In genomic region chr16:27549857-27550581, GRCh38 we compare ENCODE assay signal across 8 cellular contexts. TPM values are rescaled to one million over a fixed set of nuclear protein-coding genes. Genes with fewer than 3 reads are reported as not detected.
DNase-seq lines count a peak whose midpoint lies in the region; ATAC-seq and TF ChIP-seq lines count a peak whose summit lies in the region.

TSS of gene GTF3C1 (minus strand) at chr16:27549913. CDS start at chr16:27549890, 23 bp downstream.
TSS of gene KATNIP (plus strand) at chr16:27550144. CDS start at chr16:27550171, 27 bp downstream.

- no peaks in the 10 kb centered on the region for H3K9me3 Mint-ChIP-seq in activated naive CD8-positive, alpha-beta T cell treated with anti-CD3 and anti-CD28 coated beads, Interleukin-2, amount 50 U/mL, for 24 hours
- no peaks in the 10 kb centered on the region for H3K9me3 Mint-ChIP-seq in type B pancreatic cell

- H3K4me1 Mint-ChIP-seq in activated naive CD8-positive, alpha-beta T cell treated with anti-CD3 and anti-CD28 coated beads, Interleukin-2, amount 50 U/mL, for 24 hours = peaks cover 41% of the 10 kb centered on the region
- H3K4me1 Mint-ChIP-seq in type B pancreatic cell (ENCODE audit: unreplicated experiment) = peaks cover 26% of the 10 kb centered on the region

- ATAC-seq in HG02763 (IDR thresholded peaks at IDR 0.05; ENCODE audit: unreplicated experiment) = peak; percentile 97
- peak; percentile 99 for ATAC-seq in activated naive CD8-positive, alpha-beta T cell treated with anti-CD3 and anti-CD28 coated beads, Interleukin-2, amount 50 U/mL, for 24 hours

- no peaks in the 10 kb centered on the region for H3K27me3 ChIP-seq in cardiac muscle cell

- peak within 1 kb of the TSS; percentile 90 for H3K27ac Mint-ChIP-seq in activated naive CD8-positive, alpha-beta T cell treated with anti-CD3 and anti-CD28 coated beads, Interleukin-2, amount 50 U/mL, for 24 hours
- H3K27ac Mint-ChIP-seq in type B pancreatic cell = peak within 1 kb of the TSS; percentile 100

- no peak for TF ChIP-seq CTCF in GM12865 (IDR thresholded peaks at IDR 0.05; ENCODE audit: insufficient read depth, low read depth, low read length, missing control alignments)
- no peak for TF ChIP-seq CTCF in cardiac muscle cell (IDR thresholded peaks at IDR 0.05; ENCODE audit: low read depth, low read length)
- no peak for TF ChIP-seq CTCF in type B pancreatic cell (conservative IDR thresholded peaks at IDR 0.05)

- H3K36me3 ChIP-seq in cardiac muscle cell = peaks cover 2% of the 10 kb centered on the region

- H3K4me1 ChIP-seq in cardiac muscle cell (ENCODE audit: low read depth) = peaks cover 9% of the 10 kb centered on the region

- H3K4me3 ChIP-seq in GM12865 (ENCODE audit: low read depth, low read length) (peak within 1 kb of the TSS; percentile 88), cardiac muscle cell (peak within 1 kb of the TSS; percentile 84)

- no peaks in the 10 kb centered on the region for H3K9me3 ChIP-seq in cardiac muscle cell (ENCODE audit: low read depth)

- H3K27me3 Mint-ChIP-seq in activated naive CD8-positive, alpha-beta T cell treated with anti-CD3 and anti-CD28 coated beads, Interleukin-2, amount 50 U/mL, for 24 hours = no peaks in the 10 kb centered on the region
- no peaks in the 10 kb centered on the region for H3K27me3 Mint-ChIP-seq in type B pancreatic cell

- H3K36me3 Mint-ChIP-seq in activated naive CD8-positive, alpha-beta T cell treated with anti-CD3 and anti-CD28 coated beads, Interleukin-2, amount 50 U/mL, for 24 hours (ENCODE audit: low read depth) = peaks cover 10% of the 10 kb centered on the region
- H3K36me3 Mint-ChIP-seq in type B pancreatic cell = peaks cover 11% of the 10 kb centered on the region

- peak; percentile 99 for DNase-seq in GM12865 (ENCODE audit: low read depth)
- DNase-seq in NCI-H1417 treated with DMSO at 0.1 percent for 48 hours (lab: John Stamatoyannopoulos, UW) = peak; percentile 89
- DNase-seq in SW480 (ENCODE audit: low spot score) = peak; percentile 96
- DNase-seq in activated naive CD8-positive, alpha-beta T cell treated with anti-CD3 and anti-CD28 coated beads, Interleukin-2, amount 50 U/mL, for 24 hours = peak; percentile 100
- peak; percentile 99 to 100 for DNase-seq in cardiac muscle cell (ENCODE audit: low read depth in 1 of 2, low spot score in 1 of 2)
- peak; percentile 98 for DNase-seq in pons (ENCODE audit: low spot score)
- DNase-seq in type B pancreatic cell (ENCODE audit: extremely low spot score, unreplicated experiment) = peak; percentile 100

- H3K27ac ChIP-seq in cardiac muscle cell = peak within 1 kb of the TSS; percentile 67

- H3K4me3 Mint-ChIP-seq in activated naive CD8-positive, alpha-beta T cell treated with anti-CD3 and anti-CD28 coated beads, Interleukin-2, amount 50 U/mL, for 24 hours = peak within 1 kb of the TSS; percentile 98
- peak within 1 kb of the TSS; percentile 99 for H3K4me3 Mint-ChIP-seq in type B pancreatic cell

RNA-seq across cellular contexts. Expression of gene GTF3C1, which starts in this region (rescaled TPM):
- total RNA-seq in cardiac muscle cell (144 and 162 TPM in 2 replicates), type B pancreatic cell (ENCODE audit: low replicate concordance) (94.5 and 172 TPM in 2 replicates)
- polyA plus RNA-seq in cardiac muscle cell = 82.9 and 113 TPM in 2 replicates

RNA-seq across cellular contexts. Expression of gene KATNIP, which starts in this region (rescaled TPM):
- 12.6 and 24.1 TPM in 2 replicates for total RNA-seq in cardiac muscle cell
- polyA plus RNA-seq in cardiac muscle cell = 10.8 and 11.2 TPM in 2 replicates
- 35.8 and 54.8 TPM in 2 replicates for total RNA-seq in type B pancreatic cell (ENCODE audit: low replicate concordance)

Comparison
In these comparisons a context has a peak if more than half of its experiments do, and no peak if none do; other contexts are left out.
1. Peak in every context shown above with its lines: DNase-seq, ATAC-seq, H3K4me3 ChIP-seq and H3K27ac ChIP-seq.